ENCODE assay signal across 17 cellular contexts in genomic region chr1:227433663-227434062, GRCh38.
DNase-seq lines count a peak whose midpoint lies in the region; ATAC-seq, FAIRE-seq and TF ChIP-seq lines count a peak whose summit lies in the region.
"Had no signal": no experiment of that assay in that cellular context is flagged by ENCODE, and none has a peak within 500 bp of the region (broad histone marks: within the 10 kb centered on the region; RNA-seq: fewer than 3 reads in every experiment).

No MANE protein-coding gene starts in this region.

- no peaks in the 10 kb centered on the region for H3K27me3 ChIP-seq in K562 (ENCODE audit: control insufficient read depth in 2 of 2, insufficient read depth in 2 of 2, low read length in 2 of 2)
- no peaks in the 10 kb centered on the region for H3K27me3 ChIP-seq in layer of hippocampus (ENCODE audit: control insufficient read depth, insufficient read depth, low read length)
- H3K27me3 ChIP-seq in neuronal stem cell (ENCODE audit: control insufficient read depth in 3 of 3, insufficient read depth in 3 of 3, low read depth in 1 of 3, low read length in 3 of 3) = no peaks in the 10 kb centered on the region
- no peaks in the 10 kb centered on the region for H3K27me3 ChIP-seq in breast epithelium

- peak overlapping the region in 1 of 2 experiments; percentile 14; a peak in 1 of 4 replicates for H3K9ac ChIP-seq in K562 (ENCODE audit: insufficient read depth in 1 of 2, low read depth in 2 of 2, low read length in 2 of 2)
- H3K9ac ChIP-seq in neuronal stem cell (ENCODE audit: low read depth, low read length, poor library complexity) = no peak overlapping the region

- no peak overlapping the region for H2AK5ac ChIP-seq in neuronal stem cell (ENCODE audit: low read depth, low read length)

- DNase-seq in K562 (ENCODE audit: extremely low read depth in 1 of 4, low spot score in 3 of 4) (no peak), neuronal stem cell (ENCODE audit: low spot score) (no peak), breast epithelium (ENCODE audit: low spot score in 2 of 2) (no peak), Right ventricle myocardium inferior (ENCODE audit: missing footprints) (no peak), cardiac septum (ENCODE audit: low spot score) (no peak)
- DNase-seq: ACHN; AML-193; CD4-positive, alpha-beta memory T cell; DMS153; DMS79; GF-D8; KG1 had no signal

- 67% methylated on average over 5 of the region's 5 CpGs for WGBS in K562 (ENCODE audit: insufficient coverage, low coverage, missing lambda C conversion rate)
- WGBS in neuronal stem cell (ENCODE audit: extremely low coverage in 2 of 2, insufficient read length in 2 of 2, insufficient replicate concordance in 1 of 2), 2 donors = no CpG with 5 or more reads among the region's 5 CpGs

- no peaks in the 10 kb centered on the region; the same call in 2 of the 3 replicates for H3K79me2 ChIP-seq in K562 (ENCODE audit: control insufficient read depth, insufficient read depth, low read length)

- H3K23ac ChIP-seq in neuronal stem cell (ENCODE audit: low read depth, low read length, poor library complexity) = no peak overlapping the region

- H3K9me3 ChIP-seq in K562 (replicated peaks; ENCODE audit: control insufficient read depth, insufficient read depth, low read depth, low read length) = no peaks in the 10 kb centered on the region
- no peaks in the 10 kb centered on the region for H3K9me3 ChIP-seq in neuronal stem cell (replicated peaks in 1 of 2; ENCODE audit: control insufficient read depth in 2 of 2, insufficient read depth in 1 of 2, low read depth in 1 of 2, low read length in 2 of 2)
- H3K9me3 ChIP-seq in breast epithelium = no peaks in the 10 kb centered on the region
- H3K9me3 ChIP-seq: HAP-1 had no signal

- peak overlapping the region; percentile 92 for H2AFZ ChIP-seq in K562 (ENCODE audit: low read depth, low read length)
- peak overlapping the region; percentile 53 for H2AFZ ChIP-seq in neuronal stem cell (ENCODE audit: low read length)

- no peak overlapping the region for H3K4ac ChIP-seq in neuronal stem cell (ENCODE audit: low read length)

- no peak overlapping the region for H3K18ac ChIP-seq in neuronal stem cell (ENCODE audit: low read length)

- H2BK120ac ChIP-seq in neuronal stem cell (ENCODE audit: low read depth, low read length) = no peak overlapping the region

- H3K14ac ChIP-seq in neuronal stem cell (ENCODE audit: low read length) = no peak overlapping the region

- TF ChIP-seq CTCF in K562 (IDR thresholded peaks at IDR 0.05 in 2 of 3, conservative IDR thresholded peaks at IDR 0.05 in 1 of 3; ENCODE audit: insufficient read depth in 2 of 3, low read depth in 1 of 3, low read length in 3 of 3) (no peak), breast epithelium (IDR thresholded peaks at IDR 0.05) (no peak)

- no peaks in the 10 kb centered on the region for H3K9me1 ChIP-seq in K562 (ENCODE audit: control insufficient read depth, insufficient read depth, low read length)

- no TSS peak for BruUV-seq in K562 (replicated peaks; lab: Mats Ljungman, UMichigan)

- H3K36me3 ChIP-seq in K562 (ENCODE audit: control insufficient read depth, insufficient read depth, low read length) (no peaks in the 10 kb centered on the region), neuronal stem cell (replicated peaks in 1 of 2; ENCODE audit: control insufficient read depth in 2 of 2, insufficient read depth in 2 of 2, low read length in 2 of 2) (no peaks in the 10 kb centered on the region), breast epithelium (no peaks in the 10 kb centered on the region)
- H3K36me3 ChIP-seq: HAP-1 had no signal

- no peak overlapping the region for H2BK12ac ChIP-seq in neuronal stem cell (ENCODE audit: low read length)

- no peak for FAIRE-seq in K562 (lab: Jason Lieb, UNC)
- FAIRE-seq: A204.1, HepG2 had no signal

- no peak for TF ChIP-seq POLR2A in K562 (conservative IDR thresholded peaks at IDR 0.05)
- TF ChIP-seq POLR2A in breast epithelium (IDR thresholded peaks at IDR 0.05) = no peak

- no peak overlapping the region for H2BK5ac ChIP-seq in neuronal stem cell (ENCODE audit: low read length)

- H3K4me3 ChIP-seq in K562 (no peak overlapping the region), neuronal stem cell (ENCODE audit: low read length in 2 of 2) (no peak overlapping the region), breast epithelium (no peak overlapping the region)
- H3K4me3 ChIP-seq: HAP-1 had no signal

- H4K91ac ChIP-seq in neuronal stem cell (ENCODE audit: low read depth, low read length, poor library complexity) = no peak overlapping the region

- H4K8ac ChIP-seq in neuronal stem cell (ENCODE audit: low read depth, low read length) = no peak overlapping the region

- H3K79me1 ChIP-seq in neuronal stem cell (ENCODE audit: low read depth, low read length) = no peaks in the 10 kb centered on the region

- H3K27ac ChIP-seq in K562 (ENCODE audit: extremely low read depth, low read depth, low read length) (no peak overlapping the region), layer of hippocampus (ENCODE audit: low read depth, low read length) (peak overlapping the region; percentile 14), neuronal stem cell (replicated peaks; ENCODE audit: low read length) (no peak overlapping the region), breast epithelium (no peak overlapping the region)

- H3K4me2 ChIP-seq in K562 (ENCODE audit: insufficient read depth, low read length) = no peak overlapping the region
- no peak overlapping the region for H3K4me2 ChIP-seq in neuronal stem cell (ENCODE audit: insufficient read depth, low read length, poor library complexity, severe bottlenecking)

- no peak for TF ChIP-seq EP300 in K562 (IDR thresholded peaks at IDR 0.05; ENCODE audit: low read length)

- in situ Hi-C loops in K562 (cut with MboI) = loop anchor here (10.0 kb wide), 3 partner anchors 199 to 799 kb away; no protein-coding TSS in a partner anchor

- ATAC-seq in K562 (no peak), Right ventricle myocardium inferior (no peak), GM21717 (IDR thresholded peaks at IDR 0.05; ENCODE audit: unreplicated experiment) (no peak)
- ATAC-seq: HepG2 had no signal

- no peaks in the 10 kb centered on the region for H4K20me1 ChIP-seq in K562 (replicated peaks; ENCODE audit: control insufficient read depth, insufficient read depth, low read length)

- H3K4me1 ChIP-seq in K562 (replicated peaks in 1 of 2; ENCODE audit: control insufficient read depth in 2 of 2, insufficient read depth in 2 of 2, low read length in 2 of 2) (peaks cover 23 to 42% of the 10 kb centered on the region in 2 experiments), neuronal stem cell (ENCODE audit: control insufficient read depth in 2 of 2, insufficient read depth in 1 of 2, low read depth in 1 of 2, low read length in 2 of 2) (peaks cover 4 to 6% of the 10 kb centered on the region in 2 donors), breast epithelium (no peaks in the 10 kb centered on the region)

- POLR2A ChIA-PET in K562 (lab: Yijun Ruan, JAX) = interaction anchor here (0.6 to 1.3 kb wide), 2 partner anchors 10 to 785 kb away, joined by 3 to 4 read pairs; no protein-coding TSS in a partner anchor

- CTCF ChIA-PET in K562 (lab: Yijun Ruan, JAX; ENCODE audit: low intra/inter-chr PET ratio) = no interaction called here

- no peak for TF ChIP-seq RAD21 in K562 (CRISPR knock-in tag; conservative IDR thresholded peaks at IDR 0.05 in 1 of 2, IDR thresholded peaks at IDR 0.05 in 1 of 2)

- H2BK15ac ChIP-seq in neuronal stem cell (ENCODE audit: low read length) = no peak overlapping the region

- intact Hi-C loops in K562 (cut with micrococcal nuclease) (no loop called here), breast epithelium (cut with DNase I; ENCODE audit: low total_unique reads) (no loop called here), Right ventricle myocardium inferior (cut with DNase I) (loop anchor here (10.0 kb wide), 2 partner anchors 519 to 799 kb away; no protein-coding TSS in a partner anchor), cardiac septum (cut with DNase I) (no loop called here)

TF ChIP-seq in K562, 482 proteins besides CTCF, POLR2A, EP300 and RAD21 (continues in another document):
- 0 out of 2 replicates have a peak, but pooled peaks have one; percentile 7 for TF ChIP-seq ESRRB (CRISPR knock-in tag; IDR thresholded peaks at IDR 0.05; ENCODE audit: borderline replicate concordance)
- TF ChIP-seq HDAC1 (IDR thresholded peaks at IDR 0.05) = peak in 1 of 2 experiments; percentile 32; a peak in 1 of 4 replicates
- TF ChIP-seq SMARCE1 (IDR thresholded peaks at IDR 0.05) = peak; percentile 28; the same call in 1 of the 2 replicates
- peak in 1 of 2 experiments; percentile 39 for TF ChIP-seq AFF1 (IDR thresholded peaks at IDR 0.05; ENCODE audit: low read depth in 1 of 2, partially characterized antibody in 2 of 2)
